10 cellular contexts compared by ENCODE assay signal in genomic region chr12:69497308-69498026, GRCh38. TPM values are rescaled to one million over a fixed set of nuclear protein-coding genes. Genes with fewer than 3 reads are reported as not detected.
DNase-seq lines count a peak whose midpoint lies in the region; ATAC-seq, FAIRE-seq and TF ChIP-seq lines count a peak whose summit lies in the region.
"Had no signal": no experiment of that assay in that cellular context is flagged by ENCODE, and none has a peak within 500 bp of the region (broad histone marks: within the 10 kb centered on the region; RNA-seq: fewer than 3 reads in every experiment).

No MANE protein-coding gene starts in this region.

- DNase-seq in A549 (ENCODE audit: low read depth in 1 of 2, low spot score in 1 of 2) = no peak
- DNase-seq in activated naive CD8-positive, alpha-beta T cell treated with anti-CD3 and anti-CD28 coated beads, Interleukin-2, amount 50 U/mL, for 24 hours = no peak
- DNase-seq in small intestine = peak; percentile 52
- DNase-seq in head of caudate nucleus = no peak
- no peak for DNase-seq in NCI-H146 treated with DMSO at 0.1 percent for 48 hours (lab: John Stamatoyannopoulos, UW; ENCODE audit: unreplicated experiment)
- DNase-seq in NCI-H524 treated with DMSO at 0.1 percent for 48 hours (lab: John Stamatoyannopoulos, UW) = no peak

- CTCF ChIA-PET in A549 (lab: Yijun Ruan, JAX) = interaction anchor here (1.0 to 3.5 kb wide), 3 partner anchors 14 to 73 kb away, joined by 3 to 11 read pairs (median 4); no protein-coding TSS in a partner anchor

- no peak for TF ChIP-seq POLR2A in A549 (IDR thresholded peaks at IDR 0.05; ENCODE audit: low read length)

- no peak for FAIRE-seq in A549 (lab: Jason Lieb, UNC)
- FAIRE-seq in small intestine (lab: Jason Lieb, UNC) = no peak
- FAIRE-seq: G401.6 had no signal

- H3K27ac Mint-ChIP-seq in activated naive CD8-positive, alpha-beta T cell treated with anti-CD3 and anti-CD28 coated beads, Interleukin-2, amount 50 U/mL, for 24 hours = peak overlapping the region; percentile 9

- peak overlapping the region; percentile 11; the same call in 2 of the 3 replicates for H3K4me2 ChIP-seq in A549

- H3K27me3 Mint-ChIP-seq in activated naive CD8-positive, alpha-beta T cell treated with anti-CD3 and anti-CD28 coated beads, Interleukin-2, amount 50 U/mL, for 24 hours = no peaks in the 10 kb centered on the region

- no peak for TF ChIP-seq CTCF in A549 (IDR thresholded peaks at IDR 0.05)

- no peaks in the 10 kb centered on the region for H3K36me3 ChIP-seq in small intestine (ENCODE audit: control insufficient read depth in 2 of 2, insufficient read depth in 2 of 2, low read length in 2 of 2)

- H3K27ac ChIP-seq in A549 (peak overlapping the region in 1 of 2 experiments; percentile 14; a peak in 1 of 6 replicates), small intestine (ENCODE audit: low read depth in 1 of 2, low read length in 1 of 2) (peak overlapping the region in 1 of 2 donors; percentile 32)

- ATAC-seq in A549 = peak; percentile 33 to 35; a peak in 4 of 6 replicates
- peak; percentile 95 for ATAC-seq in GM19043 (IDR thresholded peaks at IDR 0.05; ENCODE audit: low read depth, unreplicated experiment)
- peak; percentile 87 for ATAC-seq in HG03108 (IDR thresholded peaks at IDR 0.05; ENCODE audit: unreplicated experiment)
- ATAC-seq in activated naive CD8-positive, alpha-beta T cell treated with anti-CD3 and anti-CD28 coated beads, Interleukin-2, amount 50 U/mL, for 24 hours = peak; percentile 65

- H3K4me3 ChIP-seq in A549 (no peak overlapping the region), small intestine (ENCODE audit: low read depth in 1 of 2, low read length in 2 of 2) (no peak overlapping the region)
- H3K4me3 ChIP-seq: skin epidermis had no signal

- H3K27me3 ChIP-seq in small intestine (ENCODE audit: control insufficient read depth in 2 of 2, insufficient read depth in 2 of 2, low read length in 2 of 2) = no peaks in the 10 kb centered on the region

- TF ChIP-seq EP300 in A549 (IDR thresholded peaks at IDR 0.05) = no peak

- peaks cover 7% of the 10 kb centered on the region for H3K36me3 Mint-ChIP-seq in activated naive CD8-positive, alpha-beta T cell treated with anti-CD3 and anti-CD28 coated beads, Interleukin-2, amount 50 U/mL, for 24 hours (ENCODE audit: low read depth)

- no peak for TF ChIP-seq RAD21 in A549 (conservative IDR thresholded peaks at IDR 0.05 in 1 of 2, IDR thresholded peaks at IDR 0.05 in 1 of 2)

- POLR2A ChIA-PET in A549 (lab: Yijun Ruan, JAX) = no interaction called here

- H3K9me3 ChIP-seq in A549 = no peaks in the 10 kb centered on the region
- H3K9me3 ChIP-seq in small intestine (ENCODE audit: control insufficient read depth, low read depth) = no peaks in the 10 kb centered on the region

- WGBS in A549 (ENCODE audit: missing lambda C conversion rate) = 92% methylated on average over 4 of the region's 4 CpGs
- whole genome bisulfite sequencing in small intestine, 3 donors = 55 to 60% (median 56%) methylated on average over 4 of the region's 4 CpGs

- no peak overlapping the region for H3K4me3 Mint-ChIP-seq in activated naive CD8-positive, alpha-beta T cell treated with anti-CD3 and anti-CD28 coated beads, Interleukin-2, amount 50 U/mL, for 24 hours

- peaks cover 4% of the 10 kb centered on the region for H3K9me3 Mint-ChIP-seq in activated naive CD8-positive, alpha-beta T cell treated with anti-CD3 and anti-CD28 coated beads, Interleukin-2, amount 50 U/mL, for 24 hours

- peaks cover 37% of the 10 kb centered on the region for H3K4me1 Mint-ChIP-seq in activated naive CD8-positive, alpha-beta T cell treated with anti-CD3 and anti-CD28 coated beads, Interleukin-2, amount 50 U/mL, for 24 hours

- H3K4me1 ChIP-seq in A549 (peaks cover 49% of the 10 kb centered on the region), small intestine (ENCODE audit: control insufficient read depth in 2 of 2, insufficient read depth in 1 of 2, low read depth in 1 of 2, low read length in 1 of 2) (peaks cover 4 to 12% of the 10 kb centered on the region in 2 donors)

- intact Hi-C loops in head of caudate nucleus (cut with DNase I) = no loop called here

TF ChIP-seq in A549, 52 proteins besides CTCF, POLR2A, EP300 and RAD21:
- TF ChIP-seq PBX3 (IDR thresholded peaks at IDR 0.05) (no peak), PHF8 (IDR thresholded peaks at IDR 0.05; ENCODE audit: borderline replicate concordance, low read depth) (no peak), HEYL (CRISPR knock-in tag; IDR thresholded peaks at IDR 0.05) (no peak), KDM5A (IDR thresholded peaks at IDR 0.05) (no peak), HES2 (IDR thresholded peaks at IDR 0.05) (no peak)

RNA-seq across cellular contexts. Expression of gene FRS2, which starts 27.3 kb away (rescaled TPM):
- polyA plus RNA-seq in A549 (2011; rRNA removed) (23.5 and 28.6 TPM in 2 replicates), A549 (2017; fragmentation: RNase III; extraction: RNeasy Plus Mini Kit Qiagen cat#74134 plus additional on column Dnase treatment) (13.3 to 14.9 TPM (median 14.1 TPM) in 3 replicates), small intestine (10 to 100 TPM in 1 of 3 donors, 1 to 10 TPM in 2; 5.9 to 10.7 (median 7.8) TPM)
- polyA plus RNA-seq in A549 (2012; cell fraction: cytosol; rRNA removed) = 5.4 and 5.8 TPM in 2 replicates
- 4.6 and 6.9 TPM in 2 replicates for polyA plus RNA-seq in A549 (2012; cell fraction: nucleus; rRNA removed)
- polyA minus RNA-seq in A549 (2011; rRNA and poly(A)+ RNA removed) = 23.8 and 26.8 TPM in 2 replicates

Comparison
In these comparisons a context has a peak if more than half of its experiments do, and no peak if none do; other contexts are left out.
1. ATAC-seq: peak in every context shown above with its lines; median percentile 95 in GM19043; 87 in HG03108; 65 in activated naive CD8-positive, alpha-beta T cell treated with anti-CD3 and anti-CD28 coated beads, Interleukin-2, amount 50 U/mL, for 24 hours; 34 in A549.